1 cellular context compared by ENCODE assay signal in genomic region chr3:152330565-152330964, GRCh38.
TF ChIP-seq lines count a peak whose summit lies in the region.

No MANE protein-coding gene starts in this region.

TF ChIP-seq in K562, 482 proteins besides CTCF, POLR2A, EP300 and RAD21 (continued from another document):
- peak; percentile 11; the same call in 1 of the 2 replicates for TF ChIP-seq HSF4 (CRISPR knock-in tag; IDR thresholded peaks at IDR 0.05; ENCODE audit: borderline replicate concordance)
- no peak for TF ChIP-seq DACH1 (IDR thresholded peaks at IDR 0.05; ENCODE audit: partially characterized antibody)
- TF ChIP-seq ZNF696 (CRISPR knock-in tag; conservative IDR thresholded peaks at IDR 0.05): no peak
- TF ChIP-seq MAFK (IDR thresholded peaks at IDR 0.05; ENCODE audit: low read length): no peak
- no peak for TF ChIP-seq U2AF2 (optimal IDR thresholded peaks at IDR 0.05; ENCODE audit: low read depth, low read length)
- no peak for TF ChIP-seq EZH2 (IDR thresholded peaks at IDR 0.05; ENCODE audit: borderline replicate concordance, low read depth, low read length)
- no peak for TF ChIP-seq ATF7 (IDR thresholded peaks at IDR 0.05)
- no peak for TF ChIP-seq E2F6 (IDR thresholded peaks at IDR 0.05; ENCODE audit: borderline replicate concordance in 1 of 2, extremely low read depth in 1 of 2, insufficient read depth in 1 of 2, insufficient read length in 1 of 2, low read depth in 1 of 2, low read length in 1 of 2, poor library complexity in 1 of 2, severe bottlenecking in 1 of 2)
- TF ChIP-seq SUPT5H (IDR thresholded peaks at IDR 0.05): no peak
- TF ChIP-seq HBP1 (CRISPR knock-in tag; IDR thresholded peaks at IDR 0.05): no peak
- TF ChIP-seq, protein P1, sequence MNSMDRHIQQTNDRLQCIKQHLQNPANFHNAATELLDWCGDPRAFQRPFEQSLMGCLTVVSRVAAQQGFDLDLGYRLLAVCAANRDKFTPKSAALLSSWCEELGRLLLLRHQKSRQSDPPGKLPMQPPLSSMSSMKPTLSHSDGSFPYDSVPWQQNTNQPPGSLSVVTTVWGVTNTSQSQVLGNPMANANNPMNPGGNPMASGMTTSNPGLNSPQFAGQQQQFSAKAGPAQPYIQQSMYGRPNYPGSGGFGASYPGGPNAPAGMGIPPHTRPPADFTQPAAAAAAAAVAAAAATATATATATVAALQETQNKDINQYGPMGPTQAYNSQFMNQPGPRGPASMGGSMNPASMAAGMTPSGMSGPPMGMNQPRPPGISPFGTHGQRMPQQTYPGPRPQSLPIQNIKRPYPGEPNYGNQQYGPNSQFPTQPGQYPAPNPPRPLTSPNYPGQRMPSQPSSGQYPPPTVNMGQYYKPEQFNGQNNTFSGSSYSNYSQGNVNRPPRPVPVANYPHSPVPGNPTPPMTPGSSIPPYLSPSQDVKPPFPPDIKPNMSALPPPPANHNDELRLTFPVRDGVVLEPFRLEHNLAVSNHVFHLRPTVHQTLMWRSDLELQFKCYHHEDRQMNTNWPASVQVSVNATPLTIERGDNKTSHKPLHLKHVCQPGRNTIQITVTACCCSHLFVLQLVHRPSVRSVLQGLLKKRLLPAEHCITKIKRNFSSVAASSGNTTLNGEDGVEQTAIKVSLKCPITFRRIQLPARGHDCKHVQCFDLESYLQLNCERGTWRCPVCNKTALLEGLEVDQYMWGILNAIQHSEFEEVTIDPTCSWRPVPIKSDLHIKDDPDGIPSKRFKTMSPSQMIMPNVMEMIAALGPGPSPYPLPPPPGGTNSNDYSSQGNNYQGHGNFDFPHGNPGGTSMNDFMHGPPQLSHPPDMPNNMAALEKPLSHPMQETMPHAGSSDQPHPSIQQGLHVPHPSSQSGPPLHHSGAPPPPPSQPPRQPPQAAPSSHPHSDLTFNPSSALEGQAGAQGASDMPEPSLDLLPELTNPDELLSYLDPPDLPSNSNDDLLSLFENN (IDR thresholded peaks at IDR 0.05; ENCODE audit: low read depth in 2 of 2, low read length in 2 of 2): no peak
- TF ChIP-seq, protein P2, sequence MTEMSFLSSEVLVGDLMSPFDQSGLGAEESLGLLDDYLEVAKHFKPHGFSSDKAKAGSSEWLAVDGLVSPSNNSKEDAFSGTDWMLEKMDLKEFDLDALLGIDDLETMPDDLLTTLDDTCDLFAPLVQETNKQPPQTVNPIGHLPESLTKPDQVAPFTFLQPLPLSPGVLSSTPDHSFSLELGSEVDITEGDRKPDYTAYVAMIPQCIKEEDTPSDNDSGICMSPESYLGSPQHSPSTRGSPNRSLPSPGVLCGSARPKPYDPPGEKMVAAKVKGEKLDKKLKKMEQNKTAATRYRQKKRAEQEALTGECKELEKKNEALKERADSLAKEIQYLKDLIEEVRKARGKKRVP (CRISPR knock-in tag; IDR thresholded peaks at IDR 0.05): 0 out of 2 replicates have a peak, but pooled peaks have one; percentile 6
- TF ChIP-seq KLF16 (IDR thresholded peaks at IDR 0.05): 0 out of 2 replicates have a peak, but pooled peaks have one; percentile 35
- TF ChIP-seq SMARCB1 (IDR thresholded peaks at IDR 0.05; ENCODE audit: insufficient read length, low read depth): peak; percentile 46
- no peak for TF ChIP-seq HNRNPH1 (optimal IDR thresholded peaks at IDR 0.05; ENCODE audit: low read depth, low read length)
- no peak for TF ChIP-seq DDX20 (tag; IDR thresholded peaks at IDR 0.05; ENCODE audit: low read depth)
- TF ChIP-seq, protein P3, sequence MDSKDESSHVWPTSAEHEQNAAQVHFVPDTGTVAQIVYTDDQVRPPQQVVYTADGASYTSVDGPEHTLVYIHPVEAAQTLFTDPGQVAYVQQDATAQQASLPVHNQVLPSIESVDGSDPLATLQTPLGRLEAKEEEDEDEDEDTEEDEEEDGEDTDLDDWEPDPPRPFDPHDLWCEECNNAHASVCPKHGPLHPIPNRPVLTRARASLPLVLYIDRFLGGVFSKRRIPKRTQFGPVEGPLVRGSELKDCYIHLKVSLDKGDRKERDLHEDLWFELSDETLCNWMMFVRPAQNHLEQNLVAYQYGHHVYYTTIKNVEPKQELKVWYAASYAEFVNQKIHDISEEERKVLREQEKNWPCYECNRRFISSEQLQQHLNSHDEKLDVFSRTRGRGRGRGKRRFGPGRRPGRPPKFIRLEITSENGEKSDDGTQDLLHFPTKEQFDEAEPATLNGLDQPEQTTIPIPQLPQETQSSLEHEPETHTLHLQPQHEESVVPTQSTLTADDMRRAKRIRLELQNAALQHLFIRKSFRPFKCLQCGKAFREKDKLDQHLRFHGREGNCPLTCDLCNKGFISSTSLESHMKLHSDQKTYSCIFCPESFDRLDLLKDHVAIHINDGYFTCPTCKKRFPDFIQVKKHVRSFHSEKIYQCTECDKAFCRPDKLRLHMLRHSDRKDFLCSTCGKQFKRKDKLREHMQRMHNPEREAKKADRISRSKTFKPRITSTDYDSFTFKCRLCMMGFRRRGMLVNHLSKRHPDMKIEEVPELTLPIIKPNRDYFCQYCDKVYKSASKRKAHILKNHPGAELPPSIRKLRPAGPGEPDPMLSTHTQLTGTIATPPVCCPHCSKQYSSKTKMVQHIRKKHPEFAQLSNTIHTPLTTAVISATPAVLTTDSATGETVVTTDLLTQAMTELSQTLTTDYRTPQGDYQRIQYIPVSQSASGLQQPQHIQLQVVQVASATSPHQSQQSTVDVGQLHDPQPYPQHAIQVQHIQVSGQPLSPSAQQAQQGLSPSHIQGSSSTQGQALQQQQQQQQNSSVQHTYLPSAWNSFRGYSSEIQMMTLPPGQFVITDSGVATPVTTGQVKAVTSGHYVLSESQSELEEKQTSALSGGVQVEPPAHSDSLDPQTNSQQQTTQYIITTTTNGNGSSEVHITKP (IDR thresholded peaks at IDR 0.05; ENCODE audit: partially characterized antibody): peak; percentile 37
- TF ChIP-seq ETV5 (CRISPR knock-in tag; IDR thresholded peaks at IDR 0.05; ENCODE audit: low read depth): no peak
- TF ChIP-seq ZNF695 (CRISPR knock-in tag; IDR thresholded peaks at IDR 0.05): no peak
TF ChIP-seq in K562: peak in this region for 43.
